In the genomic region with DNA sequence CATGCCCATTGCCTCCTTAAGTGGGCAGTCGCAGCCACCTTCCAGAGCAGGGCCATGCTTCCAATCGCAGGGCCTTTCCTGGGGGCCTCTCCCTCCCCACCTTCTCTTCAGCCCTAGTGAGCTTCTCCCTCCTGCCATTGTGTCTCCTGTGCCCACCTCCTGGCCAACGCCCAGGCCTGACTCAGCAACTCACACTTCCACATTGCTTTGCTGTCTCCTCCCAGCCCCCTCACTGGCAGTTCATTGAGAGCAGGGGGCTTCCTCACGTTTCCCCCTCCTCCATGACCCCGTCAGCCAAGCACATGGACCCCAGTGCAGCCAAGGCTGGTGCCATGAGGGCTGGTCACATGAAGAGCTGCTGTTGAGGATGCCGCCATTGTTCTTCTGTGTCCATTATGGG, we compare ENCODE assay signal across 17 cellular contexts. TPM values are rescaled to one million over a fixed set of nuclear protein-coding genes. Genes with fewer than 3 reads are reported as not detected.
A peak's percentile ranks its signal among the peaks of the same experiment; 100 is the strongest.
DNase-seq lines count a peak whose midpoint lies in the region; ATAC-seq and TF ChIP-seq lines count a peak whose summit lies in the region.
"Had no signal": no experiment of that assay in that cellular context is flagged by ENCODE, and none has a peak within 500 bp of the region (broad histone marks: within the 10 kb centered on the region; RNA-seq: fewer than 3 reads in every experiment).

No MANE protein-coding gene starts in this region.

- H3K4me3 Mint-ChIP-seq in glutamatergic neuron (ENCODE audit: unreplicated experiment): no peak overlapping the region
- H3K4me3 Mint-ChIP-seq: CD8-positive, alpha-beta memory T cell; GM23338; IgD-negative memory B cell had no signal

- H3K36me3 ChIP-seq in left ventricle myocardium inferior (peaks cover 60% of the 10 kb centered on the region), neutrophil (peaks cover 64% of the 10 kb centered on the region), upper lobe of right lung (no peaks in the 10 kb centered on the region), mesenchymal stem cell (ENCODE audit: control insufficient read depth in 1 of 2, insufficient read depth in 2 of 2, low read depth in 1 of 2, low read length in 2 of 2) (peaks cover 0 to 8% of the 10 kb centered on the region in 2 experiments)

- intact Hi-C loops in cardiac septum (cut with DNase I) (no loop called here), left ventricle myocardium inferior (cut with micrococcal nuclease) (no loop called here), upper lobe of right lung (cut with DNase I) (no loop called here)

- no peak overlapping the region for H3K14ac ChIP-seq in mesenchymal stem cell (ENCODE audit: low read length in 2 of 2)

- no peak overlapping the region for H2BK15ac ChIP-seq in mesenchymal stem cell (ENCODE audit: low read depth, poor library complexity, severe bottlenecking)

- H4K8ac ChIP-seq in mesenchymal stem cell (ENCODE audit: low read length): no peak overlapping the region

- TF ChIP-seq CTCF in left ventricle myocardium inferior (IDR thresholded peaks at IDR 0.05; ENCODE audit: borderline replicate concordance): no peak
- TF ChIP-seq CTCF in glutamatergic neuron (IDR thresholded peaks at IDR 0.05; ENCODE audit: partially characterized antibody, unreplicated experiment): no peak
- no peak for TF ChIP-seq CTCF in neutrophil (IDR thresholded peaks at IDR 0.05)
- TF ChIP-seq CTCF in upper lobe of right lung (IDR thresholded peaks at IDR 0.05): no peak

- peaks cover 6% of the 10 kb centered on the region for H3K9me3 Mint-ChIP-seq in glutamatergic neuron (ENCODE audit: unreplicated experiment)

- no peak overlapping the region for H3K9ac ChIP-seq in mesenchymal stem cell (ENCODE audit: low read length)

- H3K4me1 ChIP-seq in left ventricle myocardium inferior: no peaks in the 10 kb centered on the region
- H3K4me1 ChIP-seq in neutrophil (ENCODE audit: control insufficient read depth in 1 of 2, insufficient read depth in 1 of 2, low read depth in 1 of 2, low read length in 1 of 2): peaks cover 9 to 22% of the 10 kb centered on the region in 2 experiments
- H3K4me1 ChIP-seq in upper lobe of right lung: no peaks in the 10 kb centered on the region
- H3K4me1 ChIP-seq in mesenchymal stem cell (ENCODE audit: control insufficient read depth, insufficient read depth, low read depth, low read length): no peaks in the 10 kb centered on the region

- H4K91ac ChIP-seq in mesenchymal stem cell (ENCODE audit: low read length): no peak overlapping the region

- H3K79me1 ChIP-seq in mesenchymal stem cell (replicated peaks; ENCODE audit: low read length, poor library complexity, severe bottlenecking): no peaks in the 10 kb centered on the region

- H3K4me3 ChIP-seq in left ventricle myocardium inferior (no peak overlapping the region), neutrophil (ENCODE audit: low read depth in 1 of 2, low read length in 1 of 2) (no peak overlapping the region), upper lobe of right lung (no peak overlapping the region), mesenchymal stem cell (ENCODE audit: insufficient read depth in 1 of 2, low read depth in 1 of 2, low read length in 2 of 2) (peak overlapping the region in 1 of 2 experiments; percentile 3)
- H3K4me3 ChIP-seq: GM23338 had no signal

- no peak overlapping the region for H2BK12ac ChIP-seq in mesenchymal stem cell (ENCODE audit: low read length in 2 of 2)

- H3K27ac ChIP-seq in left ventricle myocardium inferior (replicated peaks) (no peak overlapping the region), neutrophil (peak overlapping the region; percentile 29), upper lobe of right lung (no peak overlapping the region), mesenchymal stem cell (ENCODE audit: low read length, poor library complexity, severe bottlenecking) (no peak overlapping the region)

- no peak overlapping the region for H2AK5ac ChIP-seq in mesenchymal stem cell (ENCODE audit: low read length, severe bottlenecking)

- peaks cover 6% of the 10 kb centered on the region for H3K36me3 Mint-ChIP-seq in glutamatergic neuron (ENCODE audit: unreplicated experiment)
- H3K36me3 Mint-ChIP-seq: CD8-positive, alpha-beta memory T cell; IgD-negative memory B cell had no signal

- no peak overlapping the region for H3K4me2 ChIP-seq in mesenchymal stem cell (ENCODE audit: low read length, poor library complexity, severe bottlenecking)
- H3K4me2 ChIP-seq: GM23338 had no signal

- WGBS in mesenchymal stem cell: 90% methylated on average over 6 of the region's 6 CpGs

- no peak overlapping the region for H3K4ac ChIP-seq in mesenchymal stem cell (ENCODE audit: low read depth in 1 of 2, low read length in 2 of 2)

- ATAC-seq in upper lobe of right lung: no peak
- ATAC-seq: GM23338, PC-3 had no signal

- no peak overlapping the region for H2BK5ac ChIP-seq in mesenchymal stem cell (ENCODE audit: low read depth, low read length, poor library complexity, severe bottlenecking)

- no peaks in the 10 kb centered on the region for H3K27me3 ChIP-seq in left ventricle myocardium inferior (ENCODE audit: low read depth)
- no peaks in the 10 kb centered on the region for H3K27me3 ChIP-seq in neutrophil
- H3K27me3 ChIP-seq in upper lobe of right lung: no peaks in the 10 kb centered on the region
- peaks cover 0 to 4% of the 10 kb centered on the region in 2 experiments for H3K27me3 ChIP-seq in mesenchymal stem cell (ENCODE audit: control insufficient read depth in 1 of 2, insufficient read depth in 1 of 2, low read length in 2 of 2)

- peaks cover 5% of the 10 kb centered on the region for H3K27me3 Mint-ChIP-seq in glutamatergic neuron (ENCODE audit: unreplicated experiment)

- H2BK120ac ChIP-seq in mesenchymal stem cell (ENCODE audit: low read depth, low read length): no peak overlapping the region

- no peak overlapping the region for H3K18ac ChIP-seq in mesenchymal stem cell (ENCODE audit: low read depth in 1 of 2, low read length in 2 of 2)

- H3K27ac Mint-ChIP-seq in glutamatergic neuron (ENCODE audit: unreplicated experiment): no peak overlapping the region
- H3K27ac Mint-ChIP-seq: GM23338, IgD-negative memory B cell had no signal

- H2AFZ ChIP-seq in mesenchymal stem cell (ENCODE audit: low read depth, low read length): no peak overlapping the region
- H2AFZ ChIP-seq: GM23338 had no signal

- DNase-seq in cardiac septum (ENCODE audit: low spot score) (peak; percentile 44), left ventricle myocardium inferior (no peak), glutamatergic neuron (peak; percentile 1), upper lobe of right lung (peak; percentile 46), GDM1 (lab: John Stamatoyannopoulos, UW) (no peak), mesenchymal stem cell (no peak), SKM-1 (lab: John Stamatoyannopoulos, UW; ENCODE audit: unreplicated experiment) (no peak)
- DNase-seq: AML-193, NCI-H146, NCI-H2081 treated with DMSO at 0.1 percent for 48 hours, NCI-H526 treated with DMSO at 0.1 percent for 48 hours, PC-3 had no signal

- peaks cover 2% of the 10 kb centered on the region for H3K4me1 Mint-ChIP-seq in glutamatergic neuron (ENCODE audit: low read depth, unreplicated experiment)
- H3K4me1 Mint-ChIP-seq: CD8-positive, alpha-beta memory T cell; GM23338 had no signal

- H3K23ac ChIP-seq in mesenchymal stem cell (ENCODE audit: low read length in 2 of 2): no peak overlapping the region

- H3K9me3 ChIP-seq in left ventricle myocardium inferior (replicated peaks): peaks cover 7% of the 10 kb centered on the region
- H3K9me3 ChIP-seq in neutrophil: no peaks in the 10 kb centered on the region
- no peaks in the 10 kb centered on the region for H3K9me3 ChIP-seq in upper lobe of right lung
- no peaks in the 10 kb centered on the region for H3K9me3 ChIP-seq in mesenchymal stem cell (ENCODE audit: control insufficient read depth, low read length)

RNA-seq across cellular contexts. Expression of a gene that starts 25.9 kb away (rescaled TPM):
- total RNA-seq in cardiac septum: 50.8 TPM
- total RNA-seq in left ventricle myocardium inferior: 119 TPM
- 0.64 TPM for total RNA-seq in glutamatergic neuron (ENCODE audit: unreplicated experiment)
- 25.0 TPM for total RNA-seq in upper lobe of right lung
- polyA plus RNA-seq in mesenchymal stem cell (2013, experiment 1 of 2): 88.3 TPM
- polyA plus RNA-seq in mesenchymal stem cell (2013, experiment 2 of 2): 87.5 TPM
- total RNA-seq: CD8-positive, alpha-beta memory T cell; HT-29 had no signal
- polyA plus RNA-seq: CD8-positive, alpha-beta memory T cell; IgD-negative memory B cell had no signal

Comparison
In these comparisons a context has a peak if more than half of its experiments do, and no peak if none do; other contexts are left out.
1. DNase-seq: peak in cardiac septum (single experiment), glutamatergic neuron (single experiment) and upper lobe of right lung (single experiment); none in left ventricle myocardium inferior (single experiment), GDM1 (single experiment), mesenchymal stem cell (single experiment) and SKM-1 (single experiment).
2. RNA of a gene that starts 25.9 kb away (total RNA-seq): 119 TPM in left ventricle myocardium inferior (single experiment), 50.8 TPM in cardiac septum (single experiment) and 25.0 TPM in upper lobe of right lung (single experiment); 0.64 TPM in glutamatergic neuron (single experiment); every median in the first group is over 10 times any median in the second.